Comparison of ENCODE assay signal across 9 cellular contexts in the genomic region with DNA sequence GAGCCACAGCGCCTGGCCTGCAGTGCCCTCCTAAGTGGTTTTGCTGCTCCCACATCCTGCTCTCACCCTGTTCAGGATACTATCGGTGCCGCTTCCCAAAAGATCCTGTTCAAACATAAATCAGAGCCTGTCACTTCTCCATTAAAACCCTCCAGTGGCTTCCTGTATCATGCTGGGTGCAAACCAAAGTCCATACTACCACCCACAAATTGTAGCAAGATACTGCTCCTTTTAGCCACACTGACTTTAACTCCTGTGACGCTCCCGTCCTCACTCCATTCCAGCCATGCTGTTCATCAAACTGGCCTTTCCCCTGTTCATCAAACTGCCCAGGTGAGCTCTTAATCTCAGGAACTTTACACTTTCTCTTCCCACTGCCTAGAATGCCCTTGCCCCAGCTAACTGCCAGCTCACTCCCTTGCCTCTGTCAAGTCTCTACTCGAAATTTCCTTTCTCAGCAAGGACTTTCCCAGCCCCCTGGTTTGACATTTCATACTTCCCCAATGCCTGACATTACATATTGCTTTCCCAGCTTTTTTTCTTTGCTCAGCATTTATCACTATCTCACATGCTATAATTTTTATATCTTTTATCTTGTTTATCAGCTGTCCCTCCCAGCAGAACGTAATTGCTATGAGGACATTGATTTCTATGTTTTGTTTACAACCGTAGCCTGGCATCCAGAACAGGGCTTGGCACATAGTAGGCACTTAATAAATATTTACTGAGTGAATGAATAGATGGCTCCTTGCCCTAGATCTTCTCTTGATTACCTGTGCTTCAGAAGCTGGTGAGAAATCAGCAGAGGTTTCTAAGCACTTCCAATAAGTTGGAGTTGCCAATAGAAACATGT. TPM values are rescaled to one million over a fixed set of nuclear protein-coding genes. Genes with fewer than 3 reads are reported as not detected.
DNase-seq lines count a peak whose midpoint lies in the region; ATAC-seq and TF ChIP-seq lines count a peak whose summit lies in the region.
"Had no signal": no experiment of that assay in that cellular context is flagged by ENCODE, and none has a peak within 500 bp of the region (broad histone marks: within the 10 kb centered on the region; RNA-seq: fewer than 3 reads in every experiment).

No MANE protein-coding gene starts in this region.

- CTCF ChIA-PET in activated CD4-positive, alpha-beta T cell treated with anti-CD3 and anti-CD28 coated beads, Interleukin-2, amount 10 ng/mL, durations not matched to agents 7 days and 5 days (lab: Charles Lee), result no interaction called here

- ATAC-seq in GM18498 (IDR thresholded peaks at IDR 0.05; ENCODE audit: unreplicated experiment), result no peak

- peak overlapping the region; percentile 11 for H3K27ac Mint-ChIP-seq in mesothelial cell of epicardium
- H3K27ac Mint-ChIP-seq in activated CD4-positive, alpha-beta T cell treated with anti-CD3 and anti-CD28 coated beads, Interleukin-2, amount 10 ng/mL, durations not matched to agents 7 days and 5 days, result no peak overlapping the region

- H3K9me3 Mint-ChIP-seq in mesothelial cell of epicardium, result peaks cover 9% of the 10 kb centered on the region
- H3K9me3 Mint-ChIP-seq in activated CD4-positive, alpha-beta T cell treated with anti-CD3 and anti-CD28 coated beads, Interleukin-2, amount 10 ng/mL, durations not matched to agents 7 days and 5 days, result no peaks in the 10 kb centered on the region

- no peaks in the 10 kb centered on the region for H3K27me3 Mint-ChIP-seq in mesothelial cell of epicardium (ENCODE audit: low read depth)
- H3K27me3 Mint-ChIP-seq in activated CD4-positive, alpha-beta T cell treated with anti-CD3 and anti-CD28 coated beads, Interleukin-2, amount 10 ng/mL, durations not matched to agents 7 days and 5 days, result peaks cover 3% of the 10 kb centered on the region

- peak; percentile 99 for DNase-seq in A172 (ENCODE audit: low spot score)
- DNase-seq in MV-4-11 (lab: John Stamatoyannopoulos, UW), result peak; percentile 9
- no peak for DNase-seq in coronary artery (ENCODE audit: low spot score)
- DNase-seq in mesothelial cell of epicardium (ENCODE audit: low spot score in 2 of 2, unreplicated experiment in 2 of 2), result no peak
- DNase-seq in activated gamma-delta T cell (lab: John Stamatoyannopoulos, UW), result no peak
- no peak for DNase-seq in activated CD4-positive, alpha-beta T cell treated with anti-CD3 and anti-CD28 coated beads, Interleukin-2, amount 10 ng/mL, durations not matched to agents 7 days and 5 days
- DNase-seq in NOMO-1 treated with dmso at 0.1 percent for 144 hours (lab: John Stamatoyannopoulos, UW; ENCODE audit: unreplicated experiment), result no peak
- DNase-seq: OCI-M1 had no signal

- H3K36me3 Mint-ChIP-seq in mesothelial cell of epicardium, result no peaks in the 10 kb centered on the region
- H3K36me3 Mint-ChIP-seq in activated CD4-positive, alpha-beta T cell treated with anti-CD3 and anti-CD28 coated beads, Interleukin-2, amount 10 ng/mL, durations not matched to agents 7 days and 5 days (ENCODE audit: low read depth), result no peaks in the 10 kb centered on the region

- H3K4me3 Mint-ChIP-seq in mesothelial cell of epicardium, result no peak overlapping the region
- H3K4me3 Mint-ChIP-seq in activated CD4-positive, alpha-beta T cell treated with anti-CD3 and anti-CD28 coated beads, Interleukin-2, amount 10 ng/mL, durations not matched to agents 7 days and 5 days, result no peak overlapping the region

- TF ChIP-seq CTCF in coronary artery (IDR thresholded peaks at IDR 0.05) (no peak), mesothelial cell of epicardium (IDR thresholded peaks at IDR 0.05; ENCODE audit: unreplicated experiment) (no peak)

- H3K4me3 ChIP-seq in coronary artery, result peak overlapping the region; percentile 25

- POLR2A ChIA-PET in activated CD4-positive, alpha-beta T cell treated with anti-CD3 and anti-CD28 coated beads, Interleukin-2, amount 10 ng/mL, durations not matched to agents 7 days and 5 days (lab: Charles Lee), result no interaction called here

- H3K4me1 Mint-ChIP-seq in mesothelial cell of epicardium, result peaks cover 29% of the 10 kb centered on the region
- H3K4me1 Mint-ChIP-seq in activated CD4-positive, alpha-beta T cell treated with anti-CD3 and anti-CD28 coated beads, Interleukin-2, amount 10 ng/mL, durations not matched to agents 7 days and 5 days, result peaks cover 50% of the 10 kb centered on the region

- H3K27ac ChIP-seq in coronary artery, result peak overlapping the region in 1 of 2 donors; percentile 64

RNA-seq across cellular contexts. Expression of a gene that starts 44.3 kb away (rescaled TPM):
- total RNA-seq in A172 (2014; rRNA removed; shearing (Covaris generic)), result 45.6 and 50.8 TPM in 2 replicates
- total RNA-seq in mesothelial cell of epicardium, result 39.9 to 41.2 TPM (median 40.1 TPM) in 3 replicates
- total RNA-seq in activated CD4-positive, alpha-beta T cell treated with anti-CD3 and anti-CD28 coated beads, Interleukin-2, amount 10 ng/mL, durations not matched to agents 7 days and 5 days, result 10 to 100 TPM; 17.4 to 18.2 TPM

Comparison
In these comparisons a context has a peak if more than half of its experiments do, and no peak if none do; other contexts are left out.
1. DNase-seq: peak in A172 (single experiment) and MV-4-11 (single experiment); none in coronary artery (single experiment), mesothelial cell of epicardium (0 of 2), activated gamma-delta T cell (single experiment), activated CD4-positive, alpha-beta T cell treated with anti-CD3 and anti-CD28 coated beads, Interleukin-2, amount 10 ng/mL, durations not matched to agents 7 days and 5 days (single experiment) and NOMO-1 treated with dmso at 0.1 percent for 144 hours (single experiment).